ENCODE assay signal across 17 cellular contexts in the genomic region with DNA sequence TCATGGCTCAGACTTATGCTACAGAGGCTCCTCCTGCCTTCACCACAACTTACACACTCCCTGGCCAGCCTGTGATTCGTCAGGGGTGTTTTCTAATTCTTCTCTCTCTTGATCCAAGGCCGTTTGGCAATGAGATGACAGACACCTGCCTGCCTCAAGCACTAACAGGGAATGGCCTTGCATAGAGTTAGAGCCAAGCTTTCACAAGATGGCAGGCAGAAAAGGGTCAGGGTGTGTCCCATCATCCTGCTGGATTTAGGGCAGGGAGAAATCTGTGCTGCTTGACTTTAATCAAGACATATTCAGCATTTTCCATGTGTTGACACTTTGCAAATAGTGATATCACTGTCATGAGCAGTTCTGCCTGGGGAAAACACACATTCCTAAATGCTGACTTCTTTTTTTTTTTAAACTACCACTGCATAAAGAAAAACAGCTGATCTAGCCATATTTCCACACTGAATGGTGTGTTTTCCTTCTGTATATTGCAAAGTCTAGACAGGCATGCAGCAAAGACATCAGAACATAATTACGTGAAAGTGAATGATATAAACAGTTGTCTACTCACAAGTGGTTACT.
DNase-seq lines count a peak whose midpoint lies in the region; ATAC-seq and TF ChIP-seq lines count a peak whose summit lies in the region.
"Had no signal": no experiment of that assay in that cellular context is flagged by ENCODE, and none has a peak within 500 bp of the region (broad histone marks: within the 10 kb centered on the region; RNA-seq: fewer than 3 reads in every experiment).

No MANE protein-coding gene starts in this region.

- no peak for TF ChIP-seq POLR2A in transverse colon (IDR thresholded peaks at IDR 0.05)

- intact Hi-C loops in transverse colon (cut with DNase I; ENCODE audit: low total_unique reads): no loop called here

- H3K9ac ChIP-seq in GM23248: no peak overlapping the region
- H3K9ac ChIP-seq in parathyroid adenoma: no peak overlapping the region

- no peak for ATAC-seq in HG03159 (IDR thresholded peaks at IDR 0.05; ENCODE audit: unreplicated experiment)
- ATAC-seq: effector memory CD8-positive, alpha-beta T cell; left colon; T-helper 17 cell had no signal

- H3K4me2 ChIP-seq in GM23248 (ENCODE audit: unreplicated experiment) (no peak overlapping the region), parathyroid adenoma (ENCODE audit: low read length) (no peak overlapping the region)

- no peaks in the 10 kb centered on the region for H3K9me3 ChIP-seq in GM23248 (ENCODE audit: low read depth)
- no peaks in the 10 kb centered on the region for H3K9me3 ChIP-seq in parathyroid adenoma (ENCODE audit: control insufficient read depth, low read length)
- H3K9me3 ChIP-seq in transverse colon: no peaks in the 10 kb centered on the region
- H3K9me3 ChIP-seq: ovary had no signal

- peak; percentile 52 for DNase-seq in GM23248
- DNase-seq in amniotic epithelial cell (ENCODE audit: low read depth): peak; percentile 30
- DNase-seq in fibroblast of villous mesenchyme (ENCODE audit: low read depth): peak; percentile 8
- no peak for DNase-seq in activated CD4-positive, alpha-beta T cell treated with anti-CD3 and anti-CD28 coated beads, Interleukin-2, amount 50 U/mL, for 1 hour
- DNase-seq in NK-92 (lab: John Stamatoyannopoulos, UW; ENCODE audit: unreplicated experiment): no peak
- no peak for DNase-seq in transverse colon
- DNase-seq: activated CD4-positive, alpha-beta memory T cell treated with anti-CD3 and anti-CD28 coated beads for 36 hours; effector memory CD8-positive, alpha-beta T cell; left colon; NCI-H187 treated with DMSO at 0.1 percent for 48 hours; ovary; stimulated activated CD4-positive, alpha-beta T cell treated with anti-CD3 and anti-CD28 coated beads, Interleukin-4, amount 100 ng/mL, for 1 hour; T-helper 17 cell had no signal

- H3K36me3 ChIP-seq in GM23248 (ENCODE audit: low read depth) (no peaks in the 10 kb centered on the region), parathyroid adenoma (ENCODE audit: control insufficient read depth, insufficient read depth, low read length) (no peaks in the 10 kb centered on the region), transverse colon (no peaks in the 10 kb centered on the region)
- H3K36me3 ChIP-seq: cardiac muscle cell, ovary had no signal

- 2 to 5% methylated on average over 3 of the region's 3 CpGs for WGBS in GM23248 (ENCODE audit: low coverage in 1 of 2, low lambda C conversion rate in 2 of 2, missing lambda C conversion rate in 2 of 2), 2 experiments
- WGBS in transverse colon (ENCODE audit: low coverage in 1 of 2), 2 donors: 40% methylated on average over 3 of the region's 3 CpGs; no CpG with 5 or more reads in 1 of the 2 donors

- no peak for TF ChIP-seq EP300 in transverse colon (IDR thresholded peaks at IDR 0.05; ENCODE audit: low read depth)

- no peaks in the 10 kb centered on the region for H4K20me1 ChIP-seq in GM23248 (ENCODE audit: insufficient read depth)

- no peak overlapping the region for H2AFZ ChIP-seq in GM23248
- H2AFZ ChIP-seq in parathyroid adenoma: peak overlapping the region; percentile 33

- H3K27me3 ChIP-seq in GM23248 (replicated peaks; ENCODE audit: insufficient read depth): peaks cover 12% of the 10 kb centered on the region; the same call in 1 of the 2 replicates
- no peaks in the 10 kb centered on the region for H3K27me3 ChIP-seq in parathyroid adenoma (ENCODE audit: control insufficient read depth, insufficient read depth, low read length)
- H3K27me3 ChIP-seq in transverse colon: no peaks in the 10 kb centered on the region
- H3K27me3 ChIP-seq: cardiac muscle cell, ovary had no signal

- in situ Hi-C loops in GM23248 (cut with MboI) (no loop called here), transverse colon (cut with MboI; ENCODE audit: low pct_ligation_motif_present in 1 of 4, low pct_unique_long_range_greater_than_20kb in 1 of 4, low sequenced_read_pairs in 3 of 4) (no loop called here)

- no peaks in the 10 kb centered on the region for H3K79me2 ChIP-seq in GM23248 (ENCODE audit: insufficient read depth)
- no peaks in the 10 kb centered on the region for H3K79me2 ChIP-seq in parathyroid adenoma

- TF ChIP-seq CTCF in fibroblast of villous mesenchyme (IDR thresholded peaks at IDR 0.05; ENCODE audit: insufficient read depth, low read depth, low read length) (no peak), parathyroid adenoma (IDR thresholded peaks at IDR 0.05) (no peak), transverse colon (IDR thresholded peaks at IDR 0.05) (no peak)

- H3F3A ChIP-seq in GM23248 (ENCODE audit: insufficient read depth): no peaks in the 10 kb centered on the region

- H3K9me2 ChIP-seq in GM23248 (ENCODE audit: insufficient read depth): no peaks in the 10 kb centered on the region

- H3K4me3 ChIP-seq in GM23248: no peak overlapping the region
- no peak overlapping the region for H3K4me3 ChIP-seq in fibroblast of villous mesenchyme (ENCODE audit: low read depth, low read length)
- no peak overlapping the region for H3K4me3 ChIP-seq in parathyroid adenoma (ENCODE audit: low read depth, low read length)
- H3K4me3 ChIP-seq in transverse colon: no peak overlapping the region
- H3K4me3 ChIP-seq: cardiac muscle cell, ovary had no signal

- H3K4me1 ChIP-seq in GM23248 (ENCODE audit: insufficient read depth) (no peaks in the 10 kb centered on the region), parathyroid adenoma (peaks cover 6% of the 10 kb centered on the region), transverse colon (no peaks in the 10 kb centered on the region)

- H3K27ac ChIP-seq in GM23248 (no peak overlapping the region), parathyroid adenoma (no peak overlapping the region), transverse colon (no peak overlapping the region)
- H3K27ac ChIP-seq: cardiac muscle cell, ovary, VCaP had no signal

Comparison
In these comparisons a context has a peak if more than half of its experiments do, and no peak if none do; other contexts are left out.
1. DNase-seq: peak in GM23248 (single experiment), amniotic epithelial cell (single experiment) and fibroblast of villous mesenchyme (single experiment); none in activated CD4-positive, alpha-beta T cell treated with anti-CD3 and anti-CD28 coated beads, Interleukin-2, amount 50 U/mL, for 1 hour (single experiment), NK-92 (single experiment) and transverse colon (single experiment).